In genomic region chr20:55684578-55684977, GRCh38 we compare ENCODE assay signal across 20 cellular contexts.
DNase-seq lines count a peak whose midpoint lies in the region; ATAC-seq and TF ChIP-seq lines count a peak whose summit lies in the region.
"Had no signal": no experiment of that assay in that cellular context is flagged by ENCODE, and none has a peak within 500 bp of the region (broad histone marks: within the 10 kb centered on the region; RNA-seq: fewer than 3 reads in every experiment).

No MANE protein-coding gene starts in this region.

- POLR2A ChIA-PET in GM10248 (lab: Yijun Ruan, JAX) = no interaction called here

- CTCF ChIA-PET in GM10248 (lab: Yijun Ruan, JAX) = interaction anchor here (1.4 kb wide), 1 partner anchor 9 kb away, joined by 4 read pairs; no protein-coding TSS in a partner anchor

- ATAC-seq in left ventricle myocardium superior = no peak
- peak; percentile 37 for ATAC-seq in mucosa of descending colon
- ATAC-seq: CD8-positive, alpha-beta T cell; PC-3; SK-N-SH treated with all-trans-retinoic acid at 6 μM for 48 hours had no signal

- H3K4me3 ChIP-seq in adrenal gland = no peak overlapping the region
- H3K4me3 ChIP-seq in mucosa of descending colon = no peak overlapping the region
- H3K4me3 ChIP-seq: MG63 had no signal

- H3K27ac ChIP-seq in adrenal gland = peak overlapping the region in 1 of 5 donors; percentile 26

- intact Hi-C loops in left ventricle myocardium superior (cut with micrococcal nuclease) = no loop called here
- intact Hi-C loops in cardiac septum (cut with DNase I) = no loop called here
- intact Hi-C loops in adrenal gland (cut with DNase I) = no loop called here
- intact Hi-C loops in mucosa of descending colon (cut with DNase I, micrococcal nuclease) = no loop called here

- WGBS in adrenal gland, 4 donors = 48 to 58% (median 53%) methylated on average over 4 of the region's 4 CpGs

- H3K27me3 ChIP-seq in adrenal gland = no peaks in the 10 kb centered on the region

- DNase-seq in left ventricle myocardium superior (peak; percentile 11), cardiac septum (ENCODE audit: low spot score) (no peak), adrenal gland (peak in 6 of 7 donors; percentile 11 to 59 (median 24)), mucosa of descending colon (no peak), GM10248 (ENCODE audit: extremely low spot score) (no peak), NOMO-1 treated with DMSO at 0.1 percent for 48 hours (lab: John Stamatoyannopoulos, UW; ENCODE audit: unreplicated experiment) (no peak), SIG-M5 treated with dmso at 0.1 percent for 504 hours (lab: John Stamatoyannopoulos, UW; ENCODE audit: unreplicated experiment) (no peak)
- DNase-seq: AML-193; C1 segment of cervical spinal cord; CD8-positive, alpha-beta T cell; GDM1; Kasumi-1; MG63; NCI-H1417; NCI-H187; NCI-H446; NCI-H526; PC-3; SIG-M5 had no signal

- H3K9me3 ChIP-seq in adrenal gland (replicated peaks in 1 of 3) (no peaks in the 10 kb centered on the region), mucosa of descending colon (no peaks in the 10 kb centered on the region)
- H3K9me3 ChIP-seq: MG63 had no signal

- H3K36me3 ChIP-seq in adrenal gland (replicated peaks in 1 of 2) (no peaks in the 10 kb centered on the region), mucosa of descending colon (ENCODE audit: low read depth) (no peaks in the 10 kb centered on the region)
- H3K36me3 ChIP-seq: MG63 had no signal

- no peak for TF ChIP-seq POLR2A in adrenal gland (IDR thresholded peaks at IDR 0.05)

- TF ChIP-seq CTCF in adrenal gland (IDR thresholded peaks at IDR 0.05) = no peak
- TF ChIP-seq CTCF in mucosa of descending colon (IDR thresholded peaks at IDR 0.05) = no peak
- TF ChIP-seq CTCF in GM10248 (IDR thresholded peaks at IDR 0.05; ENCODE audit: control extremely low read depth, extremely low read depth, low read depth, missing control alignments) = no peak

- H3K4me1 ChIP-seq in adrenal gland (replicated peaks in 1 of 2) (no peaks in the 10 kb centered on the region), mucosa of descending colon (ENCODE audit: low read depth) (no peaks in the 10 kb centered on the region)

Comparison
In these comparisons a context has a peak if more than half of its experiments do, and no peak if none do; other contexts are left out.
1. DNase-seq: peak in left ventricle myocardium superior (single experiment) and adrenal gland (6 of 7); none in cardiac septum (single experiment), mucosa of descending colon (0 of 3), GM10248 (single experiment), NOMO-1 treated with DMSO at 0.1 percent for 48 hours (single experiment) and SIG-M5 treated with dmso at 0.1 percent for 504 hours (single experiment).